Comparison of ENCODE assay signal across 1 cellular context in the genomic region with DNA sequence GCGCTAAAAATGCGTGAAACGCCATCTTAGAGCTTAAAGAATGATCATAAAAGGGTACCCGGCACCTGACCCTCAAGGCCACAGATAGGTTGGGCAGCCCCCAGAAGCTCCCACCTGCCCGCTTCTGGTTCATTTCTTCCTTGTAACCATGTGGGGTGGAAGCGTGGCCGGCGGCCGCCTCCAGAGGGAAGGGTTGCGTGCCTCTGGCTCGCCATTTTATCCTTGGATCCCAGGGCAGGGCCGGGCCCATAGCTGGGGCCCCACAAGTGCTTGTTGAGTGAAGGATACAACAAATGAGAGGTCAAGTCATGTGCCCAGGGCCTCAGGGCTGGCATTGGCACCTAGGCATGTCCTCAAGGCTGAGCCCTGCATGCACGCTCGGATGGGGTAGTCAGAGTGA.
A peak's percentile ranks its signal among the peaks of the same experiment; 100 is the strongest.
TF ChIP-seq lines count a peak whose summit lies in the region.

No MANE protein-coding gene starts in this region.

TF ChIP-seq in HepG2, 621 proteins besides CTCF, POLR2A, EP300 and RAD21:
- TF ChIP-seq JUNB (CRISPR knock-in tag; IDR thresholded peaks at IDR 0.05; ENCODE audit: borderline replicate concordance) (no peak), AGO2 (optimal IDR thresholded peaks at IDR 0.05; ENCODE audit: low read depth, low read length) (peak; percentile 19)
